ENCODE assay signal across 17 cellular contexts in the genomic region with DNA sequence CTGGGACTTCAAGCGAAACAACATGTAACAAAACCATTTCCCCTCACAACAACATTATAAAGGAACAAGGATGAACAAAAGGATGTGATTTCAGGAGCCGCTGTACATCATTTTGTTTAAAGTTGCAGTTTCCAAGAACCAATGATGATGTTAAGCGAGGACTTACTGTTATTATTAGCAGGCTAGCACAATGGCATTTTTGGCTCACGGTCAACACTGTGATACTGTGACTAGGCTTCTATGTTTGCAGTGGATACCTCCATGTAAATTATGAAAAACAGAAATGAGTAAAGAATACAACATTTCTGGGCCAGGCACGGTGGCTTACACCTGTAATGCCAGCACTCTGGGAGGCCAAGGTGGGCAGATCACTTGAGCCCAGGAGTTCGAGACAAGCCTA.
"Had no signal": no experiment of that assay in that cellular context is flagged by ENCODE, and none has a peak within 500 bp of the region (broad histone marks: within the 10 kb centered on the region; RNA-seq: fewer than 3 reads in every experiment).

No MANE protein-coding gene starts in this region.

- H3K27me3 Mint-ChIP-seq: naive thymus-derived CD8-positive, alpha-beta T cell; stimulated activated memory B cell treated with anti-CD40 and anti-IgM and Interleukin-4, amounts not matched to agents 10 μg/mL and 1 μg/mL and 100 μg/mL, for 72 hours; stimulated activated naive CD8-positive, alpha-beta T cell treated with anti-CD3 and anti-CD28 coated beads, Interleukin-15, Interleukin-2, amounts not matched to agents 100 ng/mL and 50 ng/mL, for 24 hours had no signal

- H3K36me3 ChIP-seq: esophagus muscularis mucosa, gastrocnemius medialis, left lung, neutrophil, tibial artery, upper lobe of right lung, vagina had no signal

- H3K4me1 ChIP-seq: tibial artery, upper lobe of right lung, vagina had no signal

- H3K9me3 Mint-ChIP-seq: immature natural killer cell; naive thymus-derived CD8-positive, alpha-beta T cell; stimulated activated memory B cell treated with anti-CD40 and anti-IgM and Interleukin-4, amounts not matched to agents 10 μg/mL and 1 μg/mL and 100 μg/mL, for 72 hours; stimulated activated naive CD8-positive, alpha-beta T cell treated with anti-CD3 and anti-CD28 coated beads, Interleukin-15, Interleukin-2, amounts not matched to agents 100 ng/mL and 50 ng/mL, for 24 hours had no signal

- H3K27ac Mint-ChIP-seq: naive thymus-derived CD8-positive, alpha-beta T cell; stimulated activated memory B cell treated with anti-CD40 and anti-IgM and Interleukin-4, amounts not matched to agents 10 μg/mL and 1 μg/mL and 100 μg/mL, for 72 hours; stimulated activated naive CD8-positive, alpha-beta T cell treated with anti-CD3 and anti-CD28 coated beads, Interleukin-15, Interleukin-2, amounts not matched to agents 100 ng/mL and 50 ng/mL, for 24 hours had no signal

- H3K27me3 ChIP-seq: esophagus muscularis mucosa, gastrocnemius medialis, left lung, neutrophil, tibial artery, upper lobe of right lung, vagina had no signal

- H3K4me3 Mint-ChIP-seq: naive thymus-derived CD8-positive, alpha-beta T cell; stimulated activated memory B cell treated with anti-CD40 and anti-IgM and Interleukin-4, amounts not matched to agents 10 μg/mL and 1 μg/mL and 100 μg/mL, for 72 hours; stimulated activated naive CD8-positive, alpha-beta T cell treated with anti-CD3 and anti-CD28 coated beads, Interleukin-15, Interleukin-2, amounts not matched to agents 100 ng/mL and 50 ng/mL, for 24 hours had no signal

- H3K9me3 ChIP-seq: esophagus muscularis mucosa, gastrocnemius medialis, left lung, neutrophil, tibial artery, upper lobe of right lung, vagina had no signal

- ATAC-seq: left lung; naive thymus-derived CD8-positive, alpha-beta T cell; stimulated activated memory B cell treated with anti-CD40 and anti-IgM and Interleukin-4, amounts not matched to agents 10 μg/mL and 1 μg/mL and 100 μg/mL, for 72 hours; upper lobe of right lung had no signal

- H3K27ac ChIP-seq: epithelial cell of prostate, esophagus muscularis mucosa, left lung, neutrophil, tibial artery, upper lobe of right lung, vagina had no signal

- H3K4me3 ChIP-seq: esophagus muscularis mucosa, gastrocnemius medialis, left lung, lung, tibial artery, upper lobe of right lung, vagina had no signal

- DNase-seq: cortex of kidney; effector memory CD4-positive, alpha-beta T cell; immature natural killer cell; left lung; mesendoderm; naive thymus-derived CD8-positive, alpha-beta T cell; stimulated activated CD4-positive, alpha-beta T cell treated with anti-CD3 and anti-CD28 coated beads, Interleukin-4, amount 100 ng/mL, for 24 hours; tibial artery; upper lobe of right lung had no signal
